In genomic region chr12:104985206-104985605, GRCh38 we compare ENCODE assay signal across 8 cellular contexts. TPM values are rescaled to one million over a fixed set of nuclear protein-coding genes. Genes with fewer than 3 reads are reported as not detected.
DNase-seq lines count a peak whose midpoint lies in the region; ATAC-seq and TF ChIP-seq lines count a peak whose summit lies in the region.
"Had no signal": no experiment of that assay in that cellular context is flagged by ENCODE, and none has a peak within 500 bp of the region (broad histone marks: within the 10 kb centered on the region; RNA-seq: fewer than 3 reads in every experiment).

No MANE protein-coding gene starts in this region.

- no peaks in the 10 kb centered on the region; the same call in 1 of the 2 replicates for H4K20me1 ChIP-seq in DOHH2 (ENCODE audit: control insufficient read depth, insufficient read depth, low read depth, low read length)
- H4K20me1 ChIP-seq in KMS-11 (ENCODE audit: insufficient read depth) = no peaks in the 10 kb centered on the region

- H3K4me3 ChIP-seq in DOHH2 (ENCODE audit: low read length) (peak overlapping the region; percentile 95), KMS-11 (IDR thresholded peaks at IDR 0.05; ENCODE audit: insufficient read depth, low read depth, low read length) (no peak overlapping the region)

- H3K27ac ChIP-seq in DOHH2 (ENCODE audit: low read depth, low read length) = no peak overlapping the region
- peak overlapping the region; percentile 23; the same call in 1 of the 2 replicates for H3K27ac ChIP-seq in KMS-11

- H2AFZ ChIP-seq in KMS-11 (ENCODE audit: low read depth) = peak overlapping the region; percentile 83

- POLR2A ChIA-PET in activated CD8-positive, alpha-beta T cell treated with anti-CD3 and anti-CD28 coated beads, Interleukin-2, amount 10 ng/mL, durations not matched to agents 7 days and 5 days (lab: Charles Lee) = no interaction called here

- H3K27me3 ChIP-seq in DOHH2 (ENCODE audit: control insufficient read depth, low read length) = no peaks in the 10 kb centered on the region
- no peaks in the 10 kb centered on the region for H3K27me3 ChIP-seq in KMS-11 (ENCODE audit: insufficient read depth, low read depth)

- H3K9me3 ChIP-seq in DOHH2 (ENCODE audit: control insufficient read depth, insufficient read depth, low read length) = no peaks in the 10 kb centered on the region

- H3K4me2 ChIP-seq in DOHH2 (ENCODE audit: low read length) (peak overlapping the region; percentile 69), KMS-11 (peak overlapping the region; percentile 62)

- CTCF ChIA-PET in activated CD8-positive, alpha-beta T cell treated with anti-CD3 and anti-CD28 coated beads, Interleukin-2, amount 10 ng/mL, durations not matched to agents 7 days and 5 days (lab: Charles Lee) = interaction anchor here (1.0 to 1.2 kb wide), 2 partner anchors 12 to 26 kb away, joined by 3 read pairs; no protein-coding TSS in a partner anchor

- H3K9ac ChIP-seq in KMS-11 = peak overlapping the region; percentile 54; the same call in 1 of the 2 replicates

- no peak for DNase-seq in activated CD8-positive, alpha-beta T cell treated with anti-CD3 and anti-CD28 coated beads, Interleukin-2, amount 10 ng/mL, durations not matched to agents 7 days and 5 days
- no peak for DNase-seq in endothelial cell (ENCODE audit: low spot score)
- DNase-seq in COR-L47 (lab: John Stamatoyannopoulos, UW) = no peak
- no peak for DNase-seq in NCI-H1417 (lab: John Stamatoyannopoulos, UW)
- DNase-seq: kidney had no signal

- no peak for ATAC-seq in activated CD8-positive, alpha-beta T cell treated with anti-CD3 and anti-CD28 coated beads, Interleukin-2, amount 10 ng/mL, durations not matched to agents 7 days and 5 days

- H3K27ac Mint-ChIP-seq in activated CD8-positive, alpha-beta T cell treated with anti-CD3 and anti-CD28 coated beads, Interleukin-2, amount 10 ng/mL, durations not matched to agents 7 days and 5 days = no peak overlapping the region
- H3K27ac Mint-ChIP-seq in nephron = peak overlapping the region in 1 of 3 experiments; percentile 76
- H3K27ac Mint-ChIP-seq in endothelial cell (ENCODE audit: unreplicated experiment) = no peak overlapping the region

- H3K27me3 Mint-ChIP-seq in activated CD8-positive, alpha-beta T cell treated with anti-CD3 and anti-CD28 coated beads, Interleukin-2, amount 10 ng/mL, durations not matched to agents 7 days and 5 days (ENCODE audit: low read depth) = peaks cover 18% of the 10 kb centered on the region
- no peaks in the 10 kb centered on the region for H3K27me3 Mint-ChIP-seq in nephron (ENCODE audit: low read depth)
- no peaks in the 10 kb centered on the region for H3K27me3 Mint-ChIP-seq in endothelial cell (ENCODE audit: unreplicated experiment)

- H3K9me3 Mint-ChIP-seq in activated CD8-positive, alpha-beta T cell treated with anti-CD3 and anti-CD28 coated beads, Interleukin-2, amount 10 ng/mL, durations not matched to agents 7 days and 5 days (ENCODE audit: insufficient read depth) = no peaks in the 10 kb centered on the region
- H3K9me3 Mint-ChIP-seq in nephron = no peaks in the 10 kb centered on the region
- H3K9me3 Mint-ChIP-seq in endothelial cell (ENCODE audit: unreplicated experiment) = no peaks in the 10 kb centered on the region

- peak overlapping the region; percentile 81 for H3K4me3 Mint-ChIP-seq in activated CD8-positive, alpha-beta T cell treated with anti-CD3 and anti-CD28 coated beads, Interleukin-2, amount 10 ng/mL, durations not matched to agents 7 days and 5 days
- peak overlapping the region; percentile 85 to 93 (median 91) for H3K4me3 Mint-ChIP-seq in nephron
- H3K4me3 Mint-ChIP-seq in endothelial cell (ENCODE audit: unreplicated experiment) = no peak overlapping the region

- H3K4me1 ChIP-seq in DOHH2 (ENCODE audit: control insufficient read depth, low read length) (peaks cover 32% of the 10 kb centered on the region), KMS-11 (ENCODE audit: low read depth, poor library complexity, severe bottlenecking) (peaks cover 9% of the 10 kb centered on the region)

- H3K9me2 ChIP-seq in DOHH2 (replicated peaks; ENCODE audit: control insufficient read depth, low read length) = no peaks in the 10 kb centered on the region

- H3K36me3 ChIP-seq in DOHH2 (ENCODE audit: control insufficient read depth, low read length) = peaks cover 27% of the 10 kb centered on the region
- no peaks in the 10 kb centered on the region for H3K36me3 ChIP-seq in KMS-11 (ENCODE audit: insufficient read depth)

- peaks cover 35% of the 10 kb centered on the region for H3K4me1 Mint-ChIP-seq in activated CD8-positive, alpha-beta T cell treated with anti-CD3 and anti-CD28 coated beads, Interleukin-2, amount 10 ng/mL, durations not matched to agents 7 days and 5 days (ENCODE audit: low read depth)
- peaks cover 21% of the 10 kb centered on the region for H3K4me1 Mint-ChIP-seq in nephron
- H3K4me1 Mint-ChIP-seq in endothelial cell (ENCODE audit: unreplicated experiment) = peaks cover 12% of the 10 kb centered on the region

- H3K36me3 Mint-ChIP-seq in activated CD8-positive, alpha-beta T cell treated with anti-CD3 and anti-CD28 coated beads, Interleukin-2, amount 10 ng/mL, durations not matched to agents 7 days and 5 days (ENCODE audit: low read depth) = peaks cover 23% of the 10 kb centered on the region
- H3K36me3 Mint-ChIP-seq in nephron (ENCODE audit: low read depth) (peaks cover 29% of the 10 kb centered on the region), endothelial cell (ENCODE audit: low read depth, unreplicated experiment) (peaks cover 8% of the 10 kb centered on the region)

- H3K79me2 ChIP-seq in DOHH2 (ENCODE audit: control insufficient read depth, low read length) (peaks cover 41% of the 10 kb centered on the region), KMS-11 (ENCODE audit: insufficient read depth, low read depth) (peaks cover 14% of the 10 kb centered on the region; the same call in 1 of the 2 replicates)

- TF ChIP-seq CTCF in DOHH2 (IDR thresholded peaks at IDR 0.05; ENCODE audit: low read depth, low read length, poor library complexity, severe bottlenecking) (peak; percentile 73), KMS-11 (conservative IDR thresholded peaks at IDR 0.05; ENCODE audit: low read depth, low read length) (0 out of 2 replicates have a peak, but pooled peaks have one; percentile 14), nephron (IDR thresholded peaks at IDR 0.05; ENCODE audit: unreplicated experiment in 3 of 3) (no peak), endothelial cell (IDR thresholded peaks at IDR 0.05; ENCODE audit: unreplicated experiment) (no peak)

- peaks cover under 1% of the 10 kb centered on the region; the same call in 1 of the 2 replicates for H3F3A ChIP-seq in DOHH2 (ENCODE audit: control insufficient read depth, insufficient read depth)

RNA-seq across cellular contexts. Expression of gene NOPCHAP1, which starts 0.9 kb away (rescaled TPM):
- total RNA-seq in activated CD8-positive, alpha-beta T cell treated with anti-CD3 and anti-CD28 coated beads, Interleukin-2, amount 10 ng/mL, durations not matched to agents 7 days and 5 days = 10 to 100 TPM; 15.2 to 16.5 TPM
- total RNA-seq in endothelial cell (ENCODE audit: unreplicated experiment) = 14.3 TPM

RNA-seq across cellular contexts. Expression of gene SLC41A2, which starts 27.1 kb away (rescaled TPM):
- 1 to 10 TPM; 2.0 to 2.9 TPM for total RNA-seq in activated CD8-positive, alpha-beta T cell treated with anti-CD3 and anti-CD28 coated beads, Interleukin-2, amount 10 ng/mL, durations not matched to agents 7 days and 5 days
- total RNA-seq in endothelial cell (ENCODE audit: unreplicated experiment) = 2.5 TPM

Comparison
In these comparisons a context has a peak if more than half of its experiments do, and no peak if none do; other contexts are left out.
1. CTCF ChIP-seq: peak in DOHH2 (single experiment) and KMS-11 (single experiment); none in nephron (0 of 3) and endothelial cell (single experiment).